In genomic region chr16:2999929-3000328, GRCh38 we compare ENCODE assay signal across 7 cellular contexts. TPM values are rescaled to one million over a fixed set of nuclear protein-coding genes. Genes with fewer than 3 reads are reported as not detected.
"Had no signal": no experiment of that assay in that cellular context is flagged by ENCODE, and none has a peak within 500 bp of the region (broad histone marks: within the 10 kb centered on the region; RNA-seq: fewer than 3 reads in every experiment).

No MANE protein-coding gene starts in this region.

- DNase-seq: H9, HCEC 1CT, HFFc6, KBM-7 had no signal

- H3K4me3 Mint-ChIP-seq: GM23338, H9, HFFc6, IgD-negative memory B cell had no signal

- H3K9me3 Mint-ChIP-seq: GM23338, H9, HFFc6, IgD-negative memory B cell had no signal

- H3K4me3 ChIP-seq: GM23338 had no signal

- H3K4me2 ChIP-seq: GM23338 had no signal

- H3K27ac Mint-ChIP-seq: GM23338, H9, HFFc6 had no signal

- H2AFZ ChIP-seq: GM23338 had no signal

RNA-seq across cellular contexts. Expression of gene CLDN9, which starts 12.8 kb away (rescaled TPM):
- total RNA-seq: HFFc6, HT1080 had no signal
- polyA plus RNA-seq: IgD-negative memory B cell had no signal

RNA-seq across cellular contexts. Expression of gene CLDN6, which starts 18.1 kb away (rescaled TPM):
- total RNA-seq: HT1080 had no signal
- polyA plus RNA-seq: IgD-negative memory B cell had no signal
